23 cellular contexts compared by ENCODE assay signal in the genomic region with DNA sequence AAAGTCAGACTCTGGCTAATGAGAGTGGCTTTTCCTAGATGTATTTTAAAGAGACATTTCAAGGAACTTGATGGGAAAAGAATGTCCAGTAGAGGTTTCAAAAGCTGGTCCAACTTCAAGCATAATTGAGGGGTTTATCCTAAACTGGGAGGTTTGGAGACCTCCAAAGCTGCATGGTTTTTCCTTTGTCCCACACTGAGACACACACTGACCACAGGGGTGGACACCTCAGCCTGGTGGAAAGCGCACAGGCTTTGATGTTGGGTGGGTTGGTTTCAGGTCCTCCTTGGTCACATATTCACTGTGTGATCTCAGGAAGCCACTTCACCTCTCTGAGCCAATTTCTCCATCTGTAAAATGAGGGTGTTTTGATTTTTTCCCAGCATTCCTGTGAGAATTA. TPM values are rescaled to one million over a fixed set of nuclear protein-coding genes. Genes with fewer than 3 reads are reported as not detected.
A peak's percentile ranks its signal among the peaks of the same experiment; 100 is the strongest.
DNase-seq lines count a peak whose midpoint lies in the region; FAIRE-seq and TF ChIP-seq lines count a peak whose summit lies in the region.
"Had no signal": no experiment of that assay in that cellular context is flagged by ENCODE, and none has a peak within 500 bp of the region (broad histone marks: within the 10 kb centered on the region; RNA-seq: fewer than 3 reads in every experiment).

No MANE protein-coding gene starts in this region.

- peaks cover 44% of the 10 kb centered on the region for H3F3A ChIP-seq in neural progenitor cell (ENCODE audit: low read depth)

- no peak overlapping the region for H3K4me3 Mint-ChIP-seq in neural progenitor cell
- H3K4me3 Mint-ChIP-seq: H9 had no signal

- no peaks in the 10 kb centered on the region for H3K9me2 ChIP-seq in hepatocyte (replicated peaks; ENCODE audit: insufficient read depth)

- FAIRE-seq in RCC 7860 (lab: Jason Lieb, UNC) = no peak
- FAIRE-seq: GM12892 had no signal

- TF ChIP-seq CTCF in hepatocyte (IDR thresholded peaks at IDR 0.05; ENCODE audit: poor library complexity) (no peak), neural progenitor cell (IDR thresholded peaks at IDR 0.05) (no peak), uterus (IDR thresholded peaks at IDR 0.05) (no peak)

- H3K9me3 ChIP-seq in HUES48 (ENCODE audit: control insufficient read depth, insufficient read depth, low read length) (no peaks in the 10 kb centered on the region), hepatocyte (ENCODE audit: low read depth) (no peaks in the 10 kb centered on the region), neural progenitor cell (ENCODE audit: low read depth) (no peaks in the 10 kb centered on the region), uterus (no peaks in the 10 kb centered on the region)

- H3K9me3 Mint-ChIP-seq in neural progenitor cell = no peaks in the 10 kb centered on the region
- H3K9me3 Mint-ChIP-seq: H9 had no signal

- peak overlapping the region; percentile 29 for H3K27ac ChIP-seq in HUES48 (ENCODE audit: low read depth, low read length)
- peak overlapping the region; percentile 81 for H3K27ac ChIP-seq in hepatocyte
- H3K27ac ChIP-seq in neural progenitor cell = peak overlapping the region; percentile 83
- H3K27ac ChIP-seq in uterus = peak overlapping the region; percentile 1 to 46
- H3K27ac ChIP-seq: GM23248, KMS-11 had no signal

- no peaks in the 10 kb centered on the region for H3K36me3 ChIP-seq in HUES48 (ENCODE audit: control insufficient read depth, insufficient read depth, low read length)
- no peaks in the 10 kb centered on the region for H3K36me3 ChIP-seq in hepatocyte (replicated peaks; ENCODE audit: insufficient read depth, low read depth)
- H3K36me3 ChIP-seq in neural progenitor cell = no peaks in the 10 kb centered on the region
- no peaks in the 10 kb centered on the region for H3K36me3 ChIP-seq in uterus

- H3K4me1 ChIP-seq in HUES48 (ENCODE audit: control insufficient read depth, insufficient read depth, low read length) = peaks cover 64% of the 10 kb centered on the region
- peaks cover 55% of the 10 kb centered on the region for H3K4me1 ChIP-seq in hepatocyte (ENCODE audit: insufficient read depth)
- peaks cover 45% of the 10 kb centered on the region for H3K4me1 ChIP-seq in neural progenitor cell
- H3K4me1 ChIP-seq in uterus = peaks cover 0 to 4% of the 10 kb centered on the region in 2 donors

- H3K27me3 Mint-ChIP-seq in neural progenitor cell (ENCODE audit: insufficient read depth, low read depth) = peaks cover 39% of the 10 kb centered on the region

- intact Hi-C loops in uterus (cut with DNase I; ENCODE audit: low total_unique reads) = no loop called here

- 96% methylated on average over 1 of the region's 1 CpG for WGBS in hepatocyte (ENCODE audit: low lambda C conversion rate, missing lambda C conversion rate)

- no peak for TF ChIP-seq POLR2A in uterus (IDR thresholded peaks at IDR 0.05)

- H3K79me2 ChIP-seq in hepatocyte (peaks cover 45% of the 10 kb centered on the region), neural progenitor cell (ENCODE audit: low read depth) (no peaks in the 10 kb centered on the region)

- H2AFZ ChIP-seq in hepatocyte (no peak overlapping the region), neural progenitor cell (replicated peaks) (no peak overlapping the region)
- H2AFZ ChIP-seq: GM23248 had no signal

- peaks cover 57% of the 10 kb centered on the region for H3K27me3 ChIP-seq in HUES48 (ENCODE audit: control insufficient read depth, insufficient read depth, low read length)
- peaks cover 19% of the 10 kb centered on the region for H3K27me3 ChIP-seq in hepatocyte
- peaks cover 44% of the 10 kb centered on the region for H3K27me3 ChIP-seq in neural progenitor cell
- peaks cover 0 to 5% of the 10 kb centered on the region in 2 donors for H3K27me3 ChIP-seq in uterus

- H3K4me2 ChIP-seq in hepatocyte (peak overlapping the region; percentile 96), neural progenitor cell (peak overlapping the region; percentile 84)
- H3K4me2 ChIP-seq: KMS-11 had no signal

- no peak overlapping the region for H3K9ac ChIP-seq in HUES48 (ENCODE audit: low read depth, low read length)
- H3K9ac ChIP-seq in neural progenitor cell = no peak overlapping the region
- H3K9ac ChIP-seq: GM23248, KMS-11 had no signal

- DNase-seq in hepatocyte (ENCODE audit: low spot score) (no peak), neural progenitor cell (ENCODE audit: low spot score) (peak; percentile 15), uterus (no peak), RCC 7860 (ENCODE audit: low spot score) (no peak), NCI-H187 treated with DMSO at 0.1 percent for 48 hours (lab: John Stamatoyannopoulos, UW) (no peak), NAMALWA (ENCODE audit: low spot score) (no peak)
- DNase-seq: DMS153, DND-41, GM23248, H9, MM.1S, NCI-H1048, NCI-H1417, NCI-H1694, NCI-H2081, NCI-H2227 treated with DMSO at 0.1 percent for 48 hours, NCI-H526 treated with DMSO at 0.1 percent for 48 hours, SHP77 treated with DMSO at 0.1 percent for 48 hours had no signal

- no peaks in the 10 kb centered on the region for H4K20me1 ChIP-seq in hepatocyte (ENCODE audit: insufficient read depth, poor library complexity, severe bottlenecking)
- H4K20me1 ChIP-seq in neural progenitor cell (ENCODE audit: low read depth) = no peaks in the 10 kb centered on the region

- H3K36me3 Mint-ChIP-seq in neural progenitor cell = peaks cover 2% of the 10 kb centered on the region

- no peak overlapping the region for H3K27ac Mint-ChIP-seq in neural progenitor cell
- H3K27ac Mint-ChIP-seq: IgD-negative memory B cell had no signal

- peaks cover 22% of the 10 kb centered on the region for H3K4me1 Mint-ChIP-seq in neural progenitor cell

- H3K4me3 ChIP-seq in HUES48 (ENCODE audit: low read depth, low read length) = no peak overlapping the region
- no peak overlapping the region for H3K4me3 ChIP-seq in hepatocyte
- H3K4me3 ChIP-seq in neural progenitor cell = peak overlapping the region; percentile 22
- H3K4me3 ChIP-seq in uterus = no peak overlapping the region
- H3K4me3 ChIP-seq: GM23248 had no signal

RNA-seq across cellular contexts. Expression of a gene that starts 4.0 kb away (rescaled TPM):
- total RNA-seq in hepatocyte (73.1 and 82.8 TPM in 2 replicates), neural progenitor cell (ENCODE audit: low replicate concordance) (35.4 and 35.9 TPM in 2 replicates), uterus (100 to 1,000 TPM in 1 of 4 donors, 10 to 100 TPM in 3; 18.8 to 139 (median 28.8) TPM)
- polyA plus RNA-seq in hepatocyte = 34.5 and 47.8 TPM in 2 replicates
- polyA plus RNA-seq: BJ had no signal

Comparison
In these comparisons a context has a peak if more than half of its experiments do, and no peak if none do; other contexts are left out.
1. H3K27ac ChIP-seq: peak in every context shown above with its lines; median percentile 83 in neural progenitor cell; 81 in hepatocyte; 29 in HUES48; 24 in uterus.